In the genomic region with DNA sequence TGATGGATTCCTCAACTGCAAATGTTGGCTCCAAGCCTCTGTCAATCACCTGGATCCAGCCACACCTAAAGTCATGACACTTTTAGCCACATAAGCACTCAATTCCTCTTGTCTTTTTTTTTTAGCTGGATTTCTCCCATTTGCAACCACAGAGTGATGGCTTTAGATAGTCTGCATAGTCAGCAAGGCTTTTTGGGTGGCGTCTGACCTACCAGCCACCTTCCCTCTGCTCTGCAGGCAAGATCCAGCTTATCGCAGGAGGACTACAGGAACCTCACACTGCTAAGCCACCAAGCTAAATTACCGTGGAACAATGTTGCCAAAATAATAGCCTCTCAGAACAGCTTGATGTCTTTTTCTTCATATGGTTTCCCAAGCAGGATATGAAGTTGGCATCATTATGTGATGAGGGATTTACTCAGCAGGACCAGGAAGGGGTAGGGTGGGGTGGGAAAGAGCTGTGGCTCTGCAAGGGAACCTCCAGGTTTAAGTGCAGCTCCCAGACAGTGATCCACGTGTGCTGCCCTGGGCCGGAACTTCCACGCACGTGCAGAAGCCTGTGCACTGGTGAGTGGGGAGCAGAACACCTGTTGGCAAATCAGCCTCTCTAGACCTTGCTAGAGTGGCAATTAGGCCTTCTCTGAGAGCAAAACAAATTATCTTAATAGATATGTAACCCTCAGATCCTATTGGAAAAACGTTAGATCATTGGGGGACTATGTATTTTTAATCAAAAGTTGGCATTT, we compare ENCODE assay signal across 18 cellular contexts.
DNase-seq lines count a peak whose midpoint lies in the region; ATAC-seq, FAIRE-seq and TF ChIP-seq lines count a peak whose summit lies in the region.
"Had no signal": no experiment of that assay in that cellular context is flagged by ENCODE, and none has a peak within 500 bp of the region (broad histone marks: within the 10 kb centered on the region; RNA-seq: fewer than 3 reads in every experiment).

No MANE protein-coding gene starts in this region.

- H3K4me1 ChIP-seq in K562 (replicated peaks in 1 of 2; ENCODE audit: control insufficient read depth in 2 of 2, insufficient read depth in 2 of 2, low read length in 2 of 2): peaks cover 0 to 5% of the 10 kb centered on the region in 2 experiments; a peak in 1 of 5 replicates
- H3K4me1 ChIP-seq in spleen: peaks cover 0 to 17% (median 4%) of the 10 kb centered on the region in 6 donors
- no peaks in the 10 kb centered on the region for H3K4me1 ChIP-seq in Karpas-422 (ENCODE audit: low read length)

- no peak for DNase-seq in activated CD8-positive, alpha-beta T cell treated with anti-CD3 and anti-CD28 coated beads for 36 hours
- DNase-seq in activated CD8-positive, alpha-beta T cell treated with anti-CD3 and anti-CD28 coated beads, Interleukin-2, amount 10 ng/mL, durations not matched to agents 7 days and 5 days: no peak
- DNase-seq in NCI-H2029 treated with DMSO at 0.1 percent for 48 hours (lab: John Stamatoyannopoulos, UW): peak; percentile 10
- no peak for DNase-seq in K562 (ENCODE audit: extremely low read depth in 1 of 4, low spot score in 3 of 4)
- no peak for DNase-seq in spleen
- no peak for DNase-seq in NCI-H524 treated with DMSO at 0.1 percent for 48 hours (lab: John Stamatoyannopoulos, UW)
- no peak for DNase-seq in A172 (ENCODE audit: low spot score)
- DNase-seq in Karpas-422: no peak
- DNase-seq: activated CD4-positive, alpha-beta T cell treated with anti-CD3 and anti-CD28 coated beads for 48 hours; Caco-2; SHP77; stimulated activated naive B cell treated with anti-CD40 and anti-IgM and Interleukin-4, amounts not matched to agents 10 μg/mL and 1 μg/mL and 100 μg/mL, for 72 hours; T1000 had no signal

- no peak for TF ChIP-seq CTCF in activated CD8-positive, alpha-beta T cell treated with anti-CD3 and anti-CD28 coated beads for 36 hours (IDR thresholded peaks at IDR 0.05)
- TF ChIP-seq CTCF in K562 (IDR thresholded peaks at IDR 0.05 in 2 of 3, conservative IDR thresholded peaks at IDR 0.05 in 1 of 3; ENCODE audit: insufficient read depth in 2 of 3, low read depth in 1 of 3, low read length in 3 of 3) (no peak), spleen (IDR thresholded peaks at IDR 0.05 in 8 of 11, conservative IDR thresholded peaks at IDR 0.05 in 3 of 11) (no peak)

- BruUV-seq in K562 (replicated peaks; lab: Mats Ljungman, UMichigan): no TSS peak

- H3K9ac ChIP-seq in K562 (ENCODE audit: insufficient read depth in 1 of 2, low read depth in 2 of 2, low read length in 2 of 2): no peak overlapping the region
- no peak overlapping the region for H3K9ac ChIP-seq in Karpas-422 (ENCODE audit: low read length)

- TF ChIP-seq RAD21 in K562 (CRISPR knock-in tag; conservative IDR thresholded peaks at IDR 0.05 in 1 of 2, IDR thresholded peaks at IDR 0.05 in 1 of 2): no peak

- TF ChIP-seq POLR2A in K562 (conservative IDR thresholded peaks at IDR 0.05): no peak
- TF ChIP-seq POLR2A in spleen (IDR thresholded peaks at IDR 0.05): no peak

- H3K9me3 ChIP-seq in K562 (replicated peaks; ENCODE audit: control insufficient read depth, insufficient read depth, low read depth, low read length) (no peaks in the 10 kb centered on the region), spleen (no peaks in the 10 kb centered on the region), Karpas-422 (ENCODE audit: low read length) (no peaks in the 10 kb centered on the region)
- H3K9me3 ChIP-seq: Caco-2 had no signal

- no peaks in the 10 kb centered on the region for H3K9me1 ChIP-seq in K562 (ENCODE audit: control insufficient read depth, insufficient read depth, low read length)

- H3K36me3 ChIP-seq in K562 (ENCODE audit: control insufficient read depth, insufficient read depth, low read length) (no peaks in the 10 kb centered on the region), spleen (no peaks in the 10 kb centered on the region), Karpas-422 (ENCODE audit: insufficient read depth, low read length) (no peaks in the 10 kb centered on the region)

- no peak for ATAC-seq in activated CD8-positive, alpha-beta T cell treated with anti-CD3 and anti-CD28 coated beads for 36 hours
- no peak for ATAC-seq in activated CD8-positive, alpha-beta T cell treated with anti-CD3 and anti-CD28 coated beads, Interleukin-2, amount 10 ng/mL, durations not matched to agents 7 days and 5 days
- no peak for ATAC-seq in K562
- ATAC-seq: sciatic nerve; stimulated activated naive B cell treated with anti-CD40 and anti-IgM and Interleukin-4, amounts not matched to agents 10 μg/mL and 1 μg/mL and 100 μg/mL, for 72 hours had no signal

- no peak for FAIRE-seq in K562 (lab: Jason Lieb, UNC)
- FAIRE-seq: urothelium cell line had no signal

- no peaks in the 10 kb centered on the region for H3K9me2 ChIP-seq in Karpas-422 (replicated peaks; ENCODE audit: insufficient read depth, low read length)

- H3K4me3 Mint-ChIP-seq in activated CD8-positive, alpha-beta T cell treated with anti-CD3 and anti-CD28 coated beads for 36 hours: peak overlapping the region; percentile 2
- H3K4me3 Mint-ChIP-seq in activated CD8-positive, alpha-beta T cell treated with anti-CD3 and anti-CD28 coated beads, Interleukin-2, amount 10 ng/mL, durations not matched to agents 7 days and 5 days: no peak overlapping the region
- H3K4me3 Mint-ChIP-seq: neural crest cell; stimulated activated naive B cell treated with anti-CD40 and anti-IgM and Interleukin-4, amounts not matched to agents 10 μg/mL and 1 μg/mL and 100 μg/mL, for 72 hours had no signal

- H3K4me2 ChIP-seq in K562 (ENCODE audit: insufficient read depth, low read length): no peak overlapping the region
- H3K4me2 ChIP-seq in Karpas-422 (ENCODE audit: low read depth, low read length, poor library complexity, severe bottlenecking): no peak overlapping the region

- H3K27me3 Mint-ChIP-seq in activated CD8-positive, alpha-beta T cell treated with anti-CD3 and anti-CD28 coated beads for 36 hours: no peaks in the 10 kb centered on the region
- peaks cover 16% of the 10 kb centered on the region for H3K27me3 Mint-ChIP-seq in activated CD8-positive, alpha-beta T cell treated with anti-CD3 and anti-CD28 coated beads, Interleukin-2, amount 10 ng/mL, durations not matched to agents 7 days and 5 days (ENCODE audit: low read depth)

- no peak for TF ChIP-seq EP300 in K562 (IDR thresholded peaks at IDR 0.05; ENCODE audit: low read length)

- in situ Hi-C loops in K562 (cut with MboI): no loop called here

- H3K27me3 ChIP-seq in K562 (ENCODE audit: control insufficient read depth in 2 of 2, insufficient read depth in 2 of 2, low read length in 2 of 2) (peaks cover 20 to 32% of the 10 kb centered on the region in 2 experiments; a peak in 3 of 5 replicates), spleen (replicated peaks in 1 of 7) (peaks cover 0 to 19% (median 0%) of the 10 kb centered on the region in 7 donors), Karpas-422 (ENCODE audit: low read length) (no peaks in the 10 kb centered on the region)

- no peaks in the 10 kb centered on the region for H3K9me3 Mint-ChIP-seq in activated CD8-positive, alpha-beta T cell treated with anti-CD3 and anti-CD28 coated beads for 36 hours
- H3K9me3 Mint-ChIP-seq in activated CD8-positive, alpha-beta T cell treated with anti-CD3 and anti-CD28 coated beads, Interleukin-2, amount 10 ng/mL, durations not matched to agents 7 days and 5 days (ENCODE audit: insufficient read depth): no peaks in the 10 kb centered on the region
- H3K9me3 Mint-ChIP-seq: activated T-helper 2 cell treated with anti-CD3 and anti-CD28 coated beads, Interferon-gamma antibody, Interleukin-2, Interleukin-4, amounts not matched to agents 10 μg/mL and 5 μg/mL and 100 μg/mL, durations not matched to agents 14 hours and 24 hours and 36 hours; neural crest cell; stimulated activated naive B cell treated with anti-CD40 and anti-IgM and Interleukin-4, amounts not matched to agents 10 μg/mL and 1 μg/mL and 100 μg/mL, for 72 hours had no signal

- H3K27ac Mint-ChIP-seq in activated CD8-positive, alpha-beta T cell treated with anti-CD3 and anti-CD28 coated beads for 36 hours: no peak overlapping the region
- H3K27ac Mint-ChIP-seq in activated CD8-positive, alpha-beta T cell treated with anti-CD3 and anti-CD28 coated beads, Interleukin-2, amount 10 ng/mL, durations not matched to agents 7 days and 5 days: no peak overlapping the region
- H3K27ac Mint-ChIP-seq: activated T-helper 2 cell treated with anti-CD3 and anti-CD28 coated beads, Interferon-gamma antibody, Interleukin-2, Interleukin-4, amounts not matched to agents 10 μg/mL and 5 μg/mL and 100 μg/mL, durations not matched to agents 14 hours and 24 hours and 36 hours; stimulated activated naive B cell treated with anti-CD40 and anti-IgM and Interleukin-4, amounts not matched to agents 10 μg/mL and 1 μg/mL and 100 μg/mL, for 72 hours had no signal

- no peaks in the 10 kb centered on the region for H3K36me3 Mint-ChIP-seq in activated CD8-positive, alpha-beta T cell treated with anti-CD3 and anti-CD28 coated beads for 36 hours (ENCODE audit: low read depth)
- H3K36me3 Mint-ChIP-seq in activated CD8-positive, alpha-beta T cell treated with anti-CD3 and anti-CD28 coated beads, Interleukin-2, amount 10 ng/mL, durations not matched to agents 7 days and 5 days (ENCODE audit: low read depth): no peaks in the 10 kb centered on the region
- H3K36me3 Mint-ChIP-seq: stimulated activated naive B cell treated with anti-CD40 and anti-IgM and Interleukin-4, amounts not matched to agents 10 μg/mL and 1 μg/mL and 100 μg/mL, for 72 hours had no signal

- H4K20me1 ChIP-seq in K562 (replicated peaks; ENCODE audit: control insufficient read depth, insufficient read depth, low read length) (no peaks in the 10 kb centered on the region), Karpas-422 (ENCODE audit: insufficient read depth, low read depth, low read length) (no peaks in the 10 kb centered on the region)

- H3K27ac ChIP-seq in K562 (ENCODE audit: extremely low read depth, low read depth, low read length) (no peak overlapping the region), spleen (peak overlapping the region in 5 of 8 donors; percentile 22 to 68 (median 55)), Karpas-422 (ENCODE audit: low read length) (no peak overlapping the region)

- CTCF ChIA-PET in activated CD8-positive, alpha-beta T cell treated with anti-CD3 and anti-CD28 coated beads for 36 hours (lab: Charles Lee): interaction anchor here (0.9 to 1.6 kb wide), 5 partner anchors 22 to 245 kb away, joined by 3 to 4 read pairs (median 3); no protein-coding TSS in a partner anchor
- CTCF ChIA-PET in activated CD8-positive, alpha-beta T cell treated with anti-CD3 and anti-CD28 coated beads, Interleukin-2, amount 10 ng/mL, durations not matched to agents 7 days and 5 days (lab: Charles Lee): interaction anchor here (0.6 to 1.3 kb wide), 5 partner anchors 22 to 513 kb away, joined by 3 to 4 read pairs (median 3); no protein-coding TSS in a partner anchor
- CTCF ChIA-PET in K562 (lab: Yijun Ruan, JAX; ENCODE audit: low intra/inter-chr PET ratio): no interaction called here

- intact Hi-C loops in activated CD8-positive, alpha-beta T cell treated with anti-CD3 and anti-CD28 coated beads for 36 hours (cut with micrococcal nuclease): no loop called here
- intact Hi-C loops in K562 (cut with micrococcal nuclease) (loop anchor here (10.0 kb wide), 2 partner anchors 341 to 971 kb away; no protein-coding TSS in a partner anchor), spleen (cut with DNase I; ENCODE audit: low total_unique reads) (loop anchor here (10.0 kb wide), 1 partner anchor 501 kb away; no protein-coding TSS in a partner anchor)

- POLR2A ChIA-PET in activated CD8-positive, alpha-beta T cell treated with anti-CD3 and anti-CD28 coated beads for 36 hours (lab: Charles Lee): interaction anchor here (0.6 to 1.4 kb wide), 3 partner anchors 170 to 208 kb away, joined by 3 read pairs; no protein-coding TSS in a partner anchor
- POLR2A ChIA-PET in activated CD8-positive, alpha-beta T cell treated with anti-CD3 and anti-CD28 coated beads, Interleukin-2, amount 10 ng/mL, durations not matched to agents 7 days and 5 days (lab: Charles Lee): no interaction called here
- POLR2A ChIA-PET in K562 (lab: Yijun Ruan, JAX): interaction anchor here (0.5 to 1.0 kb wide), 5 partner anchors 9 to 2000 kb away, joined by 3 to 6 read pairs (median 3); no protein-coding TSS in a partner anchor

- no peaks in the 10 kb centered on the region for H3K79me2 ChIP-seq in K562 (ENCODE audit: control insufficient read depth, insufficient read depth, low read length)
- H3K79me2 ChIP-seq in Karpas-422 (ENCODE audit: low read length): no peaks in the 10 kb centered on the region

- no peak overlapping the region for H3K4me3 ChIP-seq in K562
- no peak overlapping the region for H3K4me3 ChIP-seq in spleen
- H3K4me3 ChIP-seq in Karpas-422 (ENCODE audit: low read length): no peak overlapping the region
- H3K4me3 ChIP-seq: lung had no signal

- H2AFZ ChIP-seq in K562 (ENCODE audit: low read depth, low read length) (no peak overlapping the region), Karpas-422 (ENCODE audit: low read length) (no peak overlapping the region)

- WGBS in K562 (ENCODE audit: insufficient coverage, low coverage, missing lambda C conversion rate): 5% methylated on average over 8 of the region's 8 CpGs
- 71 to 83% (median 79%) methylated on average over 8 of the region's 8 CpGs for WGBS in spleen, 5 donors

- peaks cover 27% of the 10 kb centered on the region for H3K4me1 Mint-ChIP-seq in activated CD8-positive, alpha-beta T cell treated with anti-CD3 and anti-CD28 coated beads for 36 hours (ENCODE audit: low read depth)
- peaks cover 33% of the 10 kb centered on the region for H3K4me1 Mint-ChIP-seq in activated CD8-positive, alpha-beta T cell treated with anti-CD3 and anti-CD28 coated beads, Interleukin-2, amount 10 ng/mL, durations not matched to agents 7 days and 5 days (ENCODE audit: low read depth)

Comparison
In these comparisons a context has a peak if more than half of its experiments do, and no peak if none do; other contexts are left out.
1. H3K27ac ChIP-seq: peak in spleen (5 of 8); none in K562 (single experiment) and Karpas-422 (single experiment).